In the genomic region with DNA sequence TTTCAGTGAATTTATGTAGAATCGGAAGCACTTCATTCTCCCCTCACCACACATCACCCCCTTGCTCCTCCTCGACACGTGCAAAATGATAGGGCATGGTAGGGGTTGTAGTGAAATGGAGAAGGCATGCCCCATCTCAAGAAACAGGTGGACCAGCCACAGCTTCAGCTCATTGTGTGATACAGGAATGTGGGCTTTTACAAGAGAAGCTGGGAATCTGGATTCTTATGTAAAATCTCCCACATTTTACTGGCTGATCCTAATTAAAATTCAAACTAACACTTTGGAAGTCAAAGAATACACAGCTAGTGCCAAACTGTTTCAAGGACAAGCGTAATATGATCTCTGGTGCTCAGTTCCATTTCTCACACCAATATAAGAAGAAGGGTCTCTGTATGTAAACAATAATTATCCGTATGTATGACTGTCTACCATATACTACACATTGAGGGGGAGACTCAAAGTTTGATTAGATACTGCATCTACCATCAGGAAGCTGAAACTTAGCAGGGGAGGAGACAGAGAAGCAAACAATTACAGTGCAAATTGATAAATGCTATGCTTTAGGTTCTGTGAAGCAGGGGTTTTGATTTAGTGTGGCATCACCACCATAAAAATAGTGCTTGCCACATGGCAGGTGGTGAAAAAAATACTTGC, we compare ENCODE assay signal across 8 cellular contexts. TPM values are rescaled to one million over a fixed set of nuclear protein-coding genes. Genes with fewer than 3 reads are reported as not detected.
DNase-seq lines count a peak whose midpoint lies in the region; ATAC-seq and TF ChIP-seq lines count a peak whose summit lies in the region.

No MANE protein-coding gene starts in this region.

- intact Hi-C loops in transverse colon (cut with DNase I; ENCODE audit: low total_unique reads): no loop called here

- H4K20me1 ChIP-seq in OCI-LY3 (ENCODE audit: insufficient read depth, low read length): no peaks in the 10 kb centered on the region

- no peak overlapping the region for H2AFZ ChIP-seq in OCI-LY3 (ENCODE audit: low read depth, low read length)

- WGBS in transverse colon (ENCODE audit: low coverage in 1 of 2), 2 donors: 85 to 93% methylated on average over 4 to 5 of the region's 5 CpGs

- H3K36me3 ChIP-seq in OCI-LY3 (replicated peaks; ENCODE audit: low read depth, low read length): no peaks in the 10 kb centered on the region
- no peaks in the 10 kb centered on the region for H3K36me3 ChIP-seq in transverse colon

- no peak for TF ChIP-seq CTCF in OCI-LY3 (IDR thresholded peaks at IDR 0.05; ENCODE audit: low read depth, low read length)
- TF ChIP-seq CTCF in transverse colon (IDR thresholded peaks at IDR 0.05): no peak

- in situ Hi-C loops in transverse colon (cut with MboI; ENCODE audit: low pct_ligation_motif_present in 1 of 4, low pct_unique_long_range_greater_than_20kb in 1 of 4, low sequenced_read_pairs in 3 of 4): no loop called here

- H3K79me2 ChIP-seq in OCI-LY3 (ENCODE audit: low read length): no peaks in the 10 kb centered on the region

- no peak for TF ChIP-seq POLR2A in transverse colon (IDR thresholded peaks at IDR 0.05)

- H3K9ac ChIP-seq in OCI-LY3 (ENCODE audit: low read length): no peak overlapping the region

- H3K4me1 ChIP-seq in OCI-LY3 (ENCODE audit: low read length) (peaks cover 16% of the 10 kb centered on the region), transverse colon (peaks cover 0 to 18% (median 5%) of the 10 kb centered on the region in 4 donors)

- no peaks in the 10 kb centered on the region for H3K9me3 ChIP-seq in OCI-LY3 (ENCODE audit: insufficient read depth, low read length)
- H3K9me3 ChIP-seq in transverse colon: no peaks in the 10 kb centered on the region

- DNase-seq in left kidney (ENCODE audit: low read depth, low spot score): peak; percentile 38
- DNase-seq in D341Med (ENCODE audit: low spot score): no peak
- no peak for DNase-seq in transverse colon
- DNase-seq in NCI-H82 (lab: John Stamatoyannopoulos, UW): no peak
- DNase-seq in stimulated activated CD4-positive, alpha-beta T cell treated with anti-CD3 and anti-CD28 coated beads, Interleukin-2, amount 100 ng/mL, for 48 hours: no peak

- ATAC-seq in GM18861 (IDR thresholded peaks at IDR 0.05; ENCODE audit: unreplicated experiment) (peak; percentile 13), HG02623 (IDR thresholded peaks at IDR 0.05; ENCODE audit: unreplicated experiment) (peak; percentile 11)

- H3K27me3 ChIP-seq in OCI-LY3 (ENCODE audit: low read depth, low read length): no peaks in the 10 kb centered on the region
- no peaks in the 10 kb centered on the region for H3K27me3 ChIP-seq in transverse colon

- H3K4me3 ChIP-seq in OCI-LY3 (ENCODE audit: low read length) (peak overlapping the region; percentile 54), transverse colon (no peak overlapping the region)

- peak overlapping the region; percentile 61 for H3K4me2 ChIP-seq in OCI-LY3 (ENCODE audit: low read length)

- H3K27ac ChIP-seq in OCI-LY3 (ENCODE audit: low read length) (no peak overlapping the region), transverse colon (peak overlapping the region in 1 of 4 donors; percentile 25)

- no peak for TF ChIP-seq EP300 in transverse colon (IDR thresholded peaks at IDR 0.05; ENCODE audit: low read depth)

RNA-seq across cellular contexts. Expression of gene KIAA0408, which starts 24.3 kb away (rescaled TPM):
- 1 to 10 TPM; 4.9 to 8.9 (median 7.3) TPM for total RNA-seq in transverse colon
